ENCODE assay signal across 1 cellular context in genomic region chr1:32353431-32353830, GRCh38.
TF ChIP-seq lines count a peak whose summit lies in the region.

No MANE protein-coding gene starts in this region.

TF ChIP-seq in K562, 482 proteins besides CTCF, POLR2A, EP300 and RAD21:
- no peak for TF ChIP-seq HNRNPL (IDR thresholded peaks at IDR 0.05; ENCODE audit: low read depth, low read length)
- 0 out of 2 replicates have a peak, but pooled peaks have one; percentile 23 for TF ChIP-seq E2F5 (CRISPR knock-in tag; IDR thresholded peaks at IDR 0.05)
